Comparison of ENCODE assay signal across 24 cellular contexts in genomic region chr4:31442236-31442635, GRCh38.
DNase-seq lines count a peak whose midpoint lies in the region; ATAC-seq and TF ChIP-seq lines count a peak whose summit lies in the region.
"Had no signal": no experiment of that assay in that cellular context is flagged by ENCODE, and none has a peak within 500 bp of the region (broad histone marks: within the 10 kb centered on the region; RNA-seq: fewer than 3 reads in every experiment).

No MANE protein-coding gene starts in this region.

- H3K4me1 Mint-ChIP-seq in activated T-helper 2 cell treated with anti-CD3 and anti-CD28 coated beads, Interferon-gamma antibody, Interleukin-2, Interleukin-4, amounts not matched to agents 10 μg/mL and 5 μg/mL and 100 μg/mL, durations not matched to agents 14 hours and 24 hours and 36 hours (ENCODE audit: low read depth) = no peaks in the 10 kb centered on the region
- H3K4me1 Mint-ChIP-seq: activated naive CD4-positive, alpha-beta T cell treated with anti-CD3 and anti-CD28 coated beads, Interleukin-2, amount 50 U/mL, for 24 hours; brain; nephron progenitor cell had no signal

- H3K4me1 ChIP-seq in SK-N-SH (ENCODE audit: control insufficient read depth in 1 of 2, insufficient read depth in 2 of 2, low read depth in 1 of 2, low read length in 1 of 2) = no peaks in the 10 kb centered on the region
- no peaks in the 10 kb centered on the region for H3K4me1 ChIP-seq in effector memory CD4-positive, alpha-beta T cell (ENCODE audit: control insufficient read depth, insufficient read depth, low read length, poor library complexity, severe bottlenecking)
- H3K4me1 ChIP-seq: heart left ventricle, suprapubic skin had no signal

- POLR2A ChIA-PET in SK-N-SH (lab: Yijun Ruan, JAX) = no interaction called here

- no peaks in the 10 kb centered on the region for H3K27me3 Mint-ChIP-seq in activated T-helper 2 cell treated with anti-CD3 and anti-CD28 coated beads, Interferon-gamma antibody, Interleukin-2, Interleukin-4, amounts not matched to agents 10 μg/mL and 5 μg/mL and 100 μg/mL, durations not matched to agents 14 hours and 24 hours and 36 hours (ENCODE audit: low read depth)
- H3K27me3 Mint-ChIP-seq: activated naive CD4-positive, alpha-beta T cell treated with anti-CD3 and anti-CD28 coated beads, Interleukin-2, amount 50 U/mL, for 24 hours; brain had no signal

- no peak overlapping the region for H3K9ac ChIP-seq in SK-N-SH

- WGBS in SK-N-SH (ENCODE audit: low lambda C conversion rate) = 60% methylated on average over 11 of the region's 11 CpGs

- no peaks in the 10 kb centered on the region for H3K9me3 ChIP-seq in SK-N-SH
- no peaks in the 10 kb centered on the region for H3K9me3 ChIP-seq in effector memory CD4-positive, alpha-beta T cell (ENCODE audit: control insufficient read depth, low read length)
- H3K9me3 ChIP-seq: heart left ventricle, suprapubic skin had no signal

- no peak overlapping the region for H3K4me2 ChIP-seq in SK-N-SH

- no peak overlapping the region for H3K27ac ChIP-seq in SK-N-SH (ENCODE audit: low read depth in 2 of 2, low read length in 1 of 2)
- H3K27ac ChIP-seq in effector memory CD4-positive, alpha-beta T cell (ENCODE audit: insufficient read depth, low read length, poor library complexity, severe bottlenecking) = no peak overlapping the region
- H3K27ac ChIP-seq: heart left ventricle, suprapubic skin had no signal

- no peak for TF ChIP-seq POLR2A in erythroblast (IDR thresholded peaks at IDR 0.05; ENCODE audit: low read length)

- intact Hi-C loops in activated T-helper 2 cell treated with anti-CD3 and anti-CD28 coated beads, Interferon-gamma antibody, Interleukin-2, Interleukin-4, amounts not matched to agents 10 μg/mL and 5 μg/mL and 100 μg/mL, durations not matched to agents 14 hours and 24 hours and 36 hours (cut with micrococcal nuclease) = no loop called here
- intact Hi-C loops in posterior vena cava (cut with DNase I) = no loop called here

- H3K27me3 ChIP-seq in SK-N-SH (ENCODE audit: insufficient read depth) = no peaks in the 10 kb centered on the region
- H3K27me3 ChIP-seq in effector memory CD4-positive, alpha-beta T cell (replicated peaks; ENCODE audit: control insufficient read depth, insufficient read depth, low read length, poor library complexity, severe bottlenecking) = no peaks in the 10 kb centered on the region
- H3K27me3 ChIP-seq: heart left ventricle, suprapubic skin had no signal

- H3K36me3 ChIP-seq in SK-N-SH (replicated peaks in 1 of 2; ENCODE audit: control insufficient read depth in 1 of 2, insufficient read depth in 2 of 2, low read length in 1 of 2) = no peaks in the 10 kb centered on the region
- no peaks in the 10 kb centered on the region for H3K36me3 ChIP-seq in effector memory CD4-positive, alpha-beta T cell (ENCODE audit: control insufficient read depth, insufficient read depth, low read length)
- H3K36me3 ChIP-seq: heart left ventricle, suprapubic skin had no signal

- TF ChIP-seq CTCF in SK-N-SH (IDR thresholded peaks at IDR 0.05) = no peak; the same call in 1 of the 2 replicates

- no peak overlapping the region for H3K4me3 Mint-ChIP-seq in activated T-helper 2 cell treated with anti-CD3 and anti-CD28 coated beads, Interferon-gamma antibody, Interleukin-2, Interleukin-4, amounts not matched to agents 10 μg/mL and 5 μg/mL and 100 μg/mL, durations not matched to agents 14 hours and 24 hours and 36 hours (ENCODE audit: low read depth)
- H3K4me3 Mint-ChIP-seq: activated naive CD4-positive, alpha-beta T cell treated with anti-CD3 and anti-CD28 coated beads, Interleukin-2, amount 50 U/mL, for 24 hours; brain; CD8-positive, alpha-beta T cell; nephron progenitor cell had no signal

- H3K79me2 ChIP-seq in SK-N-SH (ENCODE audit: insufficient read depth) = no peaks in the 10 kb centered on the region

- TF ChIP-seq EP300 in SK-N-SH (IDR thresholded peaks at IDR 0.05; ENCODE audit: borderline replicate concordance in 1 of 2, low read depth in 1 of 2, low read length in 1 of 2) = no peak

- no peak for ATAC-seq in SK-N-SH treated with all-trans-retinoic acid at 6 μM for 48 hours
- ATAC-seq: CD8-positive, alpha-beta T cell; heart left ventricle; left cardiac atrium had no signal

- DNase-seq in SK-N-SH = no peak
- DNase-seq in NCI-H526 treated with DMSO at 0.1 percent for 48 hours (lab: John Stamatoyannopoulos, UW) = peak; percentile 5
- peak; percentile 3 to 17 for DNase-seq in erythroblast (lab: John Stamatoyannopoulos, UW)
- no peak for DNase-seq in stimulated activated CD4-positive, alpha-beta T cell treated with anti-CD3 and anti-CD28 coated beads, Interleukin-15, amount 100 ng/mL, for 24 hours
- no peak for DNase-seq in activated T-helper 2 cell treated with anti-CD3 and anti-CD28 coated beads, Interferon-gamma antibody, Interleukin-2, Interleukin-4, amounts not matched to agents 10 μg/mL and 5 μg/mL and 100 μg/mL, durations not matched to agents 14 hours and 24 hours and 36 hours (ENCODE audit: low spot score)
- no peak for DNase-seq in effector memory CD4-positive, alpha-beta T cell
- no peak for DNase-seq in posterior vena cava (ENCODE audit: low spot score)
- DNase-seq: activated CD4-positive, alpha-beta T cell treated with anti-CD3 and anti-CD28 coated beads for 4 hours; AML-193; amniotic stem cell; CD8-positive, alpha-beta T cell; cerebellar nuclear complex; EL; foreskin melanocyte; HCEC 1CT; heart left ventricle; left cardiac atrium; NCI-H1436; nephron progenitor cell; stimulated activated naive CD4-positive, alpha-beta T cell treated with Interleukin-2 at 50 U/mL for 16 hours had no signal

- TF ChIP-seq RAD21 in SK-N-SH (IDR thresholded peaks at IDR 0.05; ENCODE audit: low read length) = peak; percentile 40

- peaks cover 10% of the 10 kb centered on the region for H3K9me3 Mint-ChIP-seq in activated T-helper 2 cell treated with anti-CD3 and anti-CD28 coated beads, Interferon-gamma antibody, Interleukin-2, Interleukin-4, amounts not matched to agents 10 μg/mL and 5 μg/mL and 100 μg/mL, durations not matched to agents 14 hours and 24 hours and 36 hours
- H3K9me3 Mint-ChIP-seq: activated naive CD4-positive, alpha-beta T cell treated with anti-CD3 and anti-CD28 coated beads, Interleukin-2, amount 50 U/mL, for 24 hours; nephron progenitor cell had no signal

- H3K4me3 ChIP-seq in SK-N-SH (ENCODE audit: low read depth in 2 of 2, low read length in 1 of 2) = no peak overlapping the region
- H3K4me3 ChIP-seq in effector memory CD4-positive, alpha-beta T cell (ENCODE audit: insufficient read depth, low read depth, low read length, poor library complexity, severe bottlenecking) = no peak overlapping the region
- H3K4me3 ChIP-seq: heart left ventricle, suprapubic skin had no signal

- H3F3A ChIP-seq in SK-N-SH (replicated peaks; ENCODE audit: insufficient read depth) = no peaks in the 10 kb centered on the region

- no peaks in the 10 kb centered on the region for H3K9me2 ChIP-seq in SK-N-SH

- no peak overlapping the region for H2AFZ ChIP-seq in SK-N-SH (ENCODE audit: low read depth)

- CTCF ChIA-PET in SK-N-SH (lab: Yijun Ruan, JAX) = interaction anchor here (1.1 kb wide), 1 partner anchor 1062 kb away, joined by 3 read pairs; no protein-coding TSS in a partner anchor

- no peak overlapping the region for H3K27ac Mint-ChIP-seq in activated T-helper 2 cell treated with anti-CD3 and anti-CD28 coated beads, Interferon-gamma antibody, Interleukin-2, Interleukin-4, amounts not matched to agents 10 μg/mL and 5 μg/mL and 100 μg/mL, durations not matched to agents 14 hours and 24 hours and 36 hours
- H3K27ac Mint-ChIP-seq: activated naive CD4-positive, alpha-beta T cell treated with anti-CD3 and anti-CD28 coated beads, Interleukin-2, amount 50 U/mL, for 24 hours; brain; CD8-positive, alpha-beta T cell; nephron progenitor cell had no signal

- H3K36me3 Mint-ChIP-seq in activated T-helper 2 cell treated with anti-CD3 and anti-CD28 coated beads, Interferon-gamma antibody, Interleukin-2, Interleukin-4, amounts not matched to agents 10 μg/mL and 5 μg/mL and 100 μg/mL, durations not matched to agents 14 hours and 24 hours and 36 hours (ENCODE audit: low read depth) = no peaks in the 10 kb centered on the region
- H3K36me3 Mint-ChIP-seq: activated naive CD4-positive, alpha-beta T cell treated with anti-CD3 and anti-CD28 coated beads, Interleukin-2, amount 50 U/mL, for 24 hours; brain; CD8-positive, alpha-beta T cell had no signal

- no peaks in the 10 kb centered on the region for H4K20me1 ChIP-seq in SK-N-SH (ENCODE audit: insufficient read depth)

TF ChIP-seq in SK-N-SH, 30 proteins besides CTCF, POLR2A, EP300 and RAD21 (continues in another document):
- no peak for TF ChIP-seq SMC3 (IDR thresholded peaks at IDR 0.05; ENCODE audit: low read depth, low read length)
- TF ChIP-seq RFX5 (IDR thresholded peaks at IDR 0.05; ENCODE audit: low read length) = no peak
- no peak for TF ChIP-seq USF2 (IDR thresholded peaks at IDR 0.05; ENCODE audit: borderline replicate concordance, low read depth, low read length)
- no peak for TF ChIP-seq CHD2 (IDR thresholded peaks at IDR 0.05; ENCODE audit: low read length, partially characterized antibody)
- no peak for TF ChIP-seq TAF1 (IDR thresholded peaks at IDR 0.05; ENCODE audit: borderline replicate concordance, low read depth, low read length)
- no peak for TF ChIP-seq POLR2AphosphoS5 (IDR thresholded peaks at IDR 0.05; ENCODE audit: low read depth, low read length)

TF ChIP-seq in SK-N-SH treated with all-trans-retinoic acid at 6 μM for 48 hours, 23 proteins besides CTCF, POLR2A, EP300 and RAD21 (continues in another document):
- TF ChIP-seq CSDC2 (CRISPR knock-in tag; IDR thresholded peaks at IDR 0.05) (no peak), CSRNP3 (CRISPR knock-in tag; IDR thresholded peaks at IDR 0.05) (no peak), SNAI2 (CRISPR knock-in tag; IDR thresholded peaks at IDR 0.05) (no peak), TCF4 (CRISPR knock-in tag; IDR thresholded peaks at IDR 0.05; ENCODE audit: borderline replicate concordance) (no peak), ESRRG (CRISPR knock-in tag; IDR thresholded peaks at IDR 0.05) (no peak)

Comparison
In these comparisons a context has a peak if more than half of its experiments do, and no peak if none do; other contexts are left out.
1. DNase-seq: peak in NCI-H526 treated with DMSO at 0.1 percent for 48 hours (single experiment) and erythroblast (2 of 2); none in SK-N-SH (single experiment), stimulated activated CD4-positive, alpha-beta T cell treated with anti-CD3 and anti-CD28 coated beads, Interleukin-15, amount 100 ng/mL, for 24 hours (single experiment), activated T-helper 2 cell treated with anti-CD3 and anti-CD28 coated beads, Interferon-gamma antibody, Interleukin-2, Interleukin-4, amounts not matched to agents 10 μg/mL and 5 μg/mL and 100 μg/mL, durations not matched to agents 14 hours and 24 hours and 36 hours (single experiment), effector memory CD4-positive, alpha-beta T cell (0 of 3) and posterior vena cava (single experiment).